24 cellular contexts compared by ENCODE assay signal in genomic region chr6:126650931-126651330, GRCh38.
DNase-seq lines count a peak whose midpoint lies in the region; ATAC-seq and TF ChIP-seq lines count a peak whose summit lies in the region.
"Had no signal": no experiment of that assay in that cellular context is flagged by ENCODE, and none has a peak within 500 bp of the region (broad histone marks: within the 10 kb centered on the region; RNA-seq: fewer than 3 reads in every experiment).

No MANE protein-coding gene starts in this region.

- H3K4me1 ChIP-seq in GM23248 (ENCODE audit: insufficient read depth), result peaks cover 7% of the 10 kb centered on the region
- H3K4me1 ChIP-seq in PC-9 (replicated peaks; ENCODE audit: insufficient read depth), result no peaks in the 10 kb centered on the region
- H3K4me1 ChIP-seq in fibroblast of lung (ENCODE audit: control insufficient read depth, extremely low read depth, insufficient read depth, low read length), result no peaks in the 10 kb centered on the region
- no peaks in the 10 kb centered on the region for H3K4me1 ChIP-seq in spleen
- H3K4me1 ChIP-seq: uterus had no signal

- no peaks in the 10 kb centered on the region for H3K79me2 ChIP-seq in GM23248 (ENCODE audit: insufficient read depth)
- H3K79me2 ChIP-seq in PC-9 (ENCODE audit: low read depth), result no peaks in the 10 kb centered on the region
- no peaks in the 10 kb centered on the region for H3K79me2 ChIP-seq in fibroblast of lung (ENCODE audit: control insufficient read depth, insufficient read depth, low read length)
- H3K79me2 ChIP-seq: hepatocyte had no signal

- in situ Hi-C loops in GM23248 (cut with MboI), result loop anchor here (25.0 kb wide), 1 partner anchor 614 kb away; no protein-coding TSS in a partner anchor

- POLR2A ChIA-PET in PC-9 (lab: Charles Lee; ENCODE audit: unreplicated experiment), result no interaction called here

- H3K27me3 ChIP-seq in GM23248 (replicated peaks; ENCODE audit: insufficient read depth), result no peaks in the 10 kb centered on the region
- no peaks in the 10 kb centered on the region for H3K27me3 ChIP-seq in PC-9 (ENCODE audit: insufficient read depth, low read depth)
- H3K27me3 ChIP-seq in fibroblast of lung (ENCODE audit: control insufficient read depth, insufficient read depth, low read length), result no peaks in the 10 kb centered on the region
- H3K27me3 ChIP-seq in spleen (replicated peaks in 1 of 7), result no peaks in the 10 kb centered on the region
- H3K27me3 ChIP-seq: hepatocyte, uterus had no signal

- 14 to 24% methylated on average over 2 of the region's 2 CpGs for WGBS in GM23248 (ENCODE audit: low coverage in 1 of 2, low lambda C conversion rate in 2 of 2, missing lambda C conversion rate in 2 of 2), 2 experiments
- 15 to 27% (median 23%) methylated on average over 2 of the region's 2 CpGs for WGBS in spleen, 5 donors

- H3K36me3 ChIP-seq in GM23248 (ENCODE audit: low read depth) (no peaks in the 10 kb centered on the region), PC-9 (ENCODE audit: low read depth) (no peaks in the 10 kb centered on the region), fibroblast of lung (ENCODE audit: control insufficient read depth, insufficient read depth, low read length) (no peaks in the 10 kb centered on the region), spleen (no peaks in the 10 kb centered on the region)
- H3K36me3 ChIP-seq: uterus had no signal

- H3K9me3 ChIP-seq in GM23248 (ENCODE audit: low read depth), result no peaks in the 10 kb centered on the region
- H3K9me3 ChIP-seq in PC-9 (ENCODE audit: insufficient read depth, low read depth), result peaks cover 11% of the 10 kb centered on the region
- no peaks in the 10 kb centered on the region for H3K9me3 ChIP-seq in fibroblast of lung (ENCODE audit: control insufficient read depth, insufficient read depth, low read depth, low read length)
- H3K9me3 ChIP-seq in spleen, result peaks cover 0 to 20% (median 14%) of the 10 kb centered on the region in 8 donors
- H3K9me3 ChIP-seq: psoas muscle had no signal

- intact Hi-C loops in PC-9 (cut with micrococcal nuclease; ENCODE audit: unreplicated experiment), result loop anchor here (10.0 kb wide), 1 partner anchor 616 kb away; no protein-coding TSS in a partner anchor
- intact Hi-C loops in spleen (cut with DNase I; ENCODE audit: low total_unique reads), result no loop called here

- no peak for TF ChIP-seq POLR2A in spleen (IDR thresholded peaks at IDR 0.05)

- H3K4me3 ChIP-seq in GM23248 (no peak overlapping the region), PC-9 (no peak overlapping the region), fibroblast of lung (replicated peaks in 1 of 4; ENCODE audit: control extremely low read depth in 1 of 4, insufficient read depth in 1 of 4, low read depth in 3 of 4, low read length in 4 of 4) (no peak overlapping the region), spleen (no peak overlapping the region)
- H3K4me3 ChIP-seq: hepatocyte, mucosa of descending colon, psoas muscle, skin epidermis, uterus had no signal

- TF ChIP-seq CTCF in PC-9 (conservative IDR thresholded peaks at IDR 0.05) (no peak), fibroblast of lung (conservative IDR thresholded peaks at IDR 0.05 in 1 of 2, IDR thresholded peaks at IDR 0.05 in 1 of 2; ENCODE audit: low read depth in 1 of 2, low read length in 2 of 2) (no peak), spleen (IDR thresholded peaks at IDR 0.05 in 8 of 11, conservative IDR thresholded peaks at IDR 0.05 in 3 of 11) (no peak)

- H3F3A ChIP-seq in GM23248 (ENCODE audit: insufficient read depth), result no peaks in the 10 kb centered on the region
- H3F3A ChIP-seq in PC-9 (ENCODE audit: insufficient read depth, low read depth), result no peaks in the 10 kb centered on the region

- BruUV-seq in PC-9 (replicated peaks; lab: Mats Ljungman, UMichigan), result no TSS peak

- DNase-seq in GM23248 (peak; percentile 44), PC-9 (no peak), fibroblast of lung (ENCODE audit: low read depth in 2 of 2) (peak; percentile 45 to 46), renal cortical epithelial cell (ENCODE audit: low read depth) (peak; percentile 4), spleen (no peak), NCI-H2227 (lab: John Stamatoyannopoulos, UW; ENCODE audit: unreplicated experiment) (no peak)
- DNase-seq: activated CD4-positive, CD25-positive, alpha-beta regulatory T cell; activated CD8-positive, alpha-beta T cell treated with anti-CD3 and anti-CD28 coated beads for 36 hours; amniotic stem cell; caudate nucleus; foreskin melanocyte; GDM1; mucosa of descending colon; NCI-H1048; NCI-H2081 treated with DMSO at 0.1 percent for 48 hours; NCI-H526; psoas muscle; T-helper 9 cell; uterus had no signal

- H2AFZ ChIP-seq in GM23248 (no peak overlapping the region), PC-9 (peak overlapping the region; percentile 34; the same call in 1 of the 2 replicates), fibroblast of lung (ENCODE audit: low read length) (no peak overlapping the region)
- H2AFZ ChIP-seq: hepatocyte had no signal

- CTCF ChIA-PET in PC-9 (lab: Charles Lee), result no interaction called here

- H4K20me1 ChIP-seq in GM23248 (ENCODE audit: insufficient read depth) (no peaks in the 10 kb centered on the region), PC-9 (ENCODE audit: insufficient read depth) (no peaks in the 10 kb centered on the region), fibroblast of lung (ENCODE audit: control insufficient read depth, extremely low read depth, insufficient read depth, low read length) (no peaks in the 10 kb centered on the region)

- no peak for ATAC-seq in GM21737 (IDR thresholded peaks at IDR 0.05; ENCODE audit: unreplicated experiment)
- ATAC-seq: activated CD8-positive, alpha-beta T cell treated with anti-CD3 and anti-CD28 coated beads for 36 hours; mucosa of descending colon; psoas muscle; stimulated activated memory B cell treated with anti-CD40 and anti-IgM and Interleukin-4, amounts not matched to agents 10 μg/mL and 1 μg/mL and 100 μg/mL, for 72 hours had no signal

- H3K9ac ChIP-seq in GM23248 (no peak overlapping the region), fibroblast of lung (ENCODE audit: insufficient read depth, low read length) (no peak overlapping the region)
- H3K9ac ChIP-seq: KMS-11 had no signal

- H3K4me2 ChIP-seq in GM23248 (ENCODE audit: unreplicated experiment) (peak overlapping the region; percentile 50), PC-9 (no peak overlapping the region), fibroblast of lung (ENCODE audit: extremely low read depth, insufficient read depth, low read length) (no peak overlapping the region)
- H3K4me2 ChIP-seq: hepatocyte, KMS-11 had no signal

- H3K27ac ChIP-seq in GM23248, result no peak overlapping the region
- no peak overlapping the region for H3K27ac ChIP-seq in PC-9
- no peak overlapping the region for H3K27ac ChIP-seq in fibroblast of lung (ENCODE audit: insufficient read depth, low read length)
- H3K27ac ChIP-seq in spleen, result no peak overlapping the region
- H3K27ac ChIP-seq: hepatocyte, KMS-11, psoas muscle, skin epidermis, uterus had no signal

- H3K9me2 ChIP-seq in GM23248 (ENCODE audit: insufficient read depth) (no peaks in the 10 kb centered on the region), PC-9 (ENCODE audit: insufficient read depth) (no peaks in the 10 kb centered on the region)

Comparison
In these comparisons a context has a peak if more than half of its experiments do, and no peak if none do; other contexts are left out.
1. DNase-seq: peak in GM23248 (single experiment), fibroblast of lung (2 of 2) and renal cortical epithelial cell (single experiment); none in PC-9 (0 of 2), spleen (single experiment) and NCI-H2227 (single experiment).